Comparison of ENCODE assay signal across 8 cellular contexts in genomic region chr3:129383292-129383860, GRCh38. TPM values are rescaled to one million over a fixed set of nuclear protein-coding genes. Genes with fewer than 3 reads are reported as not detected.
DNase-seq lines count a peak whose midpoint lies in the region; ATAC-seq and TF ChIP-seq lines count a peak whose summit lies in the region.

No MANE protein-coding gene starts in this region.

- intact Hi-C loops in OCI-LY7 (cut with micrococcal nuclease; ENCODE audit: unreplicated experiment) = loop anchor here (2.0 to 10.0 kb wide), 4 partner anchors 51 to 444 kb away; no protein-coding TSS in a partner anchor
- intact Hi-C loops in ovary (cut with DNase I) = loop anchor here in 1 of 4 donors (10.0 kb wide), 1 partner anchor 251 kb away; no protein-coding TSS in a partner anchor

- H3K9me3 ChIP-seq in OCI-LY7 (ENCODE audit: low read length) = 0 out of 2 replicates have a peak, but pooled peaks cover 3% of the 10 kb centered on the region
- no peaks in the 10 kb centered on the region for H3K9me3 ChIP-seq in gastroesophageal sphincter
- no peaks in the 10 kb centered on the region for H3K9me3 ChIP-seq in ovary

- DNase-seq in DMS153 (lab: John Stamatoyannopoulos, UW) = peak; percentile 9
- DNase-seq in Jurkat, Clone E6-1 (ENCODE audit: low read depth, low spot score) = peak; percentile 49
- DNase-seq in OCI-LY7 (ENCODE audit: low spot score) = peak; percentile 82
- peak; percentile 5 for DNase-seq in activated T-helper 9 cell treated with anti-CD3 and anti-CD28 coated beads, Interleukin-2, amount 50 U/mL, for 16 hours (ENCODE audit: low read depth)
- DNase-seq in ovary = peak; percentile 58 to 71 (median 66)
- no peak for DNase-seq in GOT3 (lab: John Stamatoyannopoulos, UW)

- WGBS in gastroesophageal sphincter (ENCODE audit: low coverage in 1 of 2), 2 donors = 40% methylated on average over 1 of the region's 6 CpGs
- WGBS in ovary, 3 donors = 34 to 39% (median 37%) methylated on average over 6 of the region's 6 CpGs

- TF ChIP-seq CTCF in OCI-LY7 (conservative IDR thresholded peaks at IDR 0.05; ENCODE audit: low read length) = peak; percentile 93
- TF ChIP-seq CTCF in gastroesophageal sphincter (IDR thresholded peaks at IDR 0.05) = peak in 3 of 4 experiments; percentile 47 to 70 (median 49)
- peak; percentile 35 to 65 (median 53) for TF ChIP-seq CTCF in ovary (IDR thresholded peaks at IDR 0.05)

- POLR2A ChIA-PET in OCI-LY7 (lab: Charles Lee) = interaction anchor here (0.6 to 1.6 kb wide), 5 partner anchors 9 to 107 kb away, joined by 3 to 7 read pairs (median 4); no protein-coding TSS in a partner anchor

- H2AFZ ChIP-seq in OCI-LY7 (ENCODE audit: low read length) = no peak overlapping the region

- TF ChIP-seq POLR2A in gastroesophageal sphincter (IDR thresholded peaks at IDR 0.05) = no peak
- no peak for TF ChIP-seq POLR2A in ovary (IDR thresholded peaks at IDR 0.05)

- H3K79me2 ChIP-seq in OCI-LY7 (ENCODE audit: insufficient read depth, low read depth, low read length) = no peaks in the 10 kb centered on the region

- BruUV-seq in OCI-LY7 (replicated peaks; lab: Mats Ljungman, UMichigan) = no TSS peak

- TF ChIP-seq EP300 in gastroesophageal sphincter (IDR thresholded peaks at IDR 0.05) (no peak), ovary (IDR thresholded peaks at IDR 0.05) (no peak)

- H3K36me3 ChIP-seq in OCI-LY7 (ENCODE audit: insufficient read depth, low read length) (peaks cover 18% of the 10 kb centered on the region), gastroesophageal sphincter (peaks cover 0 to 33% of the 10 kb centered on the region in 2 donors), ovary (no peaks in the 10 kb centered on the region)

- CTCF ChIA-PET in OCI-LY7 (lab: Charles Lee; ENCODE audit: unreplicated experiment) = interaction anchor here (0.6 to 1.4 kb wide), 8 partner anchors 13 to 111 kb away, joined by 3 to 16 read pairs (median 3); no protein-coding TSS in a partner anchor

- no peak overlapping the region for H3K4me2 ChIP-seq in OCI-LY7 (ENCODE audit: low read length)

- H3K4me1 ChIP-seq in OCI-LY7 (ENCODE audit: insufficient read depth, low read length, poor library complexity, severe bottlenecking) (no peaks in the 10 kb centered on the region), gastroesophageal sphincter (no peaks in the 10 kb centered on the region), ovary (ENCODE audit: insufficient read depth) (no peaks in the 10 kb centered on the region)

- H3K9me2 ChIP-seq in OCI-LY7 (ENCODE audit: insufficient read depth, low read length) = no peaks in the 10 kb centered on the region

- H3K4me3 ChIP-seq in Jurkat, Clone E6-1 (ENCODE audit: low read length) = no peak overlapping the region
- H3K4me3 ChIP-seq in OCI-LY7 (ENCODE audit: low read depth, low read length, poor library complexity, severe bottlenecking) = no peak overlapping the region
- no peak overlapping the region for H3K4me3 ChIP-seq in gastroesophageal sphincter
- H3K4me3 ChIP-seq in ovary = no peak overlapping the region

- peak; percentile 88 for ATAC-seq in GM21390 (IDR thresholded peaks at IDR 0.05; ENCODE audit: unreplicated experiment)
- peak; percentile 73 for ATAC-seq in gastroesophageal sphincter

- H3K27ac ChIP-seq in OCI-LY7 (ENCODE audit: low read depth, low read length, poor library complexity, severe bottlenecking) = no peak overlapping the region
- no peak overlapping the region for H3K27ac ChIP-seq in gastroesophageal sphincter
- no peak overlapping the region for H3K27ac ChIP-seq in ovary

- no peaks in the 10 kb centered on the region for H4K20me1 ChIP-seq in OCI-LY7 (ENCODE audit: insufficient read depth, low read length)

- H3K27me3 ChIP-seq in gastroesophageal sphincter (no peaks in the 10 kb centered on the region), ovary (no peaks in the 10 kb centered on the region)

RNA-seq across cellular contexts. Expression of gene EFCAB12, which starts 45.1 kb away (rescaled TPM):
- polyA plus RNA-seq in Jurkat, Clone E6-1 (2012; ENCODE audit: insufficient read depth, insufficient read length) = 1.00 TPM
- 0.36 and 1.1 TPM in 2 replicates for total RNA-seq in OCI-LY7 (2014; rRNA removed; shearing (Covaris generic))
- total RNA-seq in OCI-LY7 (2022) (2.5 and 2.6 TPM in 2 replicates), gastroesophageal sphincter (under 1 TPM in 2 of 4 donors, not detected in 2; 0.08 to 0.47 TPM), ovary (1 to 10 TPM in 6 of 7 donors, under 1 TPM in 1; 0.94 to 8.4 (median 1.7) TPM)
- polyA plus RNA-seq in ovary = under 1 TPM; 0.53 to 0.67 TPM

RNA-seq across cellular contexts. Expression of gene MBD4, which starts 56.4 kb away (rescaled TPM):
- 74.1 TPM for polyA plus RNA-seq in Jurkat, Clone E6-1 (2012; ENCODE audit: insufficient read depth, insufficient read length)
- 42.4 and 46.3 TPM in 2 replicates for total RNA-seq in OCI-LY7 (2014; rRNA removed; shearing (Covaris generic))
- 74.6 and 86.1 TPM in 2 replicates for total RNA-seq in OCI-LY7 (2022)
- 10 to 100 TPM; 11.4 to 38.6 (median 18.8) TPM for total RNA-seq in gastroesophageal sphincter
- 10 to 100 TPM; 26.8 to 60.0 (median 29.4) TPM for total RNA-seq in ovary
- polyA plus RNA-seq in ovary = 10 to 100 TPM; 19.5 to 28.0 TPM

RNA-seq across cellular contexts. Expression of gene IFT122, which starts 56.6 kb away (rescaled TPM):
- 49.5 TPM for polyA plus RNA-seq in Jurkat, Clone E6-1 (2012; ENCODE audit: insufficient read depth, insufficient read length)
- total RNA-seq in OCI-LY7 (2014; rRNA removed; shearing (Covaris generic)) = 21.6 and 25.8 TPM in 2 replicates
- total RNA-seq in OCI-LY7 (2022) (37.0 and 48.1 TPM in 2 replicates), gastroesophageal sphincter (10 to 100 TPM; 18.1 to 38.3 (median 26.8) TPM), ovary (10 to 100 TPM; 27.7 to 58.1 (median 46.7) TPM)
- polyA plus RNA-seq in ovary = 10 to 100 TPM; 20.8 to 32.6 TPM
